ENCODE assay signal across 12 cellular contexts in genomic region chr6:7153807-7154206, GRCh38. TPM values are rescaled to one million over a fixed set of nuclear protein-coding genes. Genes with fewer than 3 reads are reported as not detected.
A peak's percentile ranks its signal among the peaks of the same experiment; 100 is the strongest.
DNase-seq lines count a peak whose midpoint lies in the region; ATAC-seq and TF ChIP-seq lines count a peak whose summit lies in the region.
"Had no signal": no experiment of that assay in that cellular context is flagged by ENCODE, and none has a peak within 500 bp of the region (broad histone marks: within the 10 kb centered on the region; RNA-seq: fewer than 3 reads in every experiment).

No MANE protein-coding gene starts in this region.

- H3K36me3 Mint-ChIP-seq in CD8-positive, alpha-beta T cell: peaks cover 13% of the 10 kb centered on the region
- H3K36me3 Mint-ChIP-seq in activated naive CD4-positive, alpha-beta T cell treated with anti-CD3 and anti-CD28 coated beads, Interleukin-2, amount 50 U/mL, for 72 hours: no peaks in the 10 kb centered on the region
- peaks cover 0 to 8% (median 2%) of the 10 kb centered on the region in 3 donors for H3K36me3 Mint-ChIP-seq in naive thymus-derived CD8-positive, alpha-beta T cell

- no peaks in the 10 kb centered on the region for H3K36me3 ChIP-seq in CD8-positive, alpha-beta T cell (ENCODE audit: insufficient read depth, low read length)
- no peaks in the 10 kb centered on the region for H3K36me3 ChIP-seq in ovary
- H3K36me3 ChIP-seq in effector memory CD4-positive, alpha-beta T cell (ENCODE audit: control insufficient read depth, insufficient read depth, low read length): no peaks in the 10 kb centered on the region

- no peak overlapping the region for H3K27ac ChIP-seq in CD8-positive, alpha-beta T cell (ENCODE audit: low read depth, low read length)
- H3K27ac ChIP-seq in ovary: no peak overlapping the region
- H3K27ac ChIP-seq in effector memory CD4-positive, alpha-beta T cell (ENCODE audit: insufficient read depth, low read length, poor library complexity, severe bottlenecking): no peak overlapping the region

- intact Hi-C loops in CD8-positive, alpha-beta T cell (cut with DNase I, micrococcal nuclease): no loop called here
- intact Hi-C loops in ovary (cut with DNase I): no loop called here

- peak overlapping the region; percentile 90 for H3K27ac Mint-ChIP-seq in CD8-positive, alpha-beta T cell
- peak overlapping the region; percentile 80 to 84 for H3K27ac Mint-ChIP-seq in activated naive CD4-positive, alpha-beta T cell treated with anti-CD3 and anti-CD28 coated beads, Interleukin-2, amount 50 U/mL, for 72 hours
- peak overlapping the region; percentile 31 to 94 (median 89) for H3K27ac Mint-ChIP-seq in naive thymus-derived CD8-positive, alpha-beta T cell
- H3K27ac Mint-ChIP-seq: nephron progenitor cell had no signal

- H3K4me1 Mint-ChIP-seq in CD8-positive, alpha-beta T cell (ENCODE audit: low read depth): peaks cover 83% of the 10 kb centered on the region
- H3K4me1 Mint-ChIP-seq in naive thymus-derived CD8-positive, alpha-beta T cell: peaks cover 48 to 88% (median 82%) of the 10 kb centered on the region in 4 donors

- H3K27me3 Mint-ChIP-seq in CD8-positive, alpha-beta T cell (ENCODE audit: low read depth): no peaks in the 10 kb centered on the region
- H3K27me3 Mint-ChIP-seq in naive thymus-derived CD8-positive, alpha-beta T cell: no peaks in the 10 kb centered on the region
- H3K27me3 Mint-ChIP-seq: central memory CD8-positive, alpha-beta T cell had no signal

- H3K9me3 ChIP-seq in CD8-positive, alpha-beta T cell (ENCODE audit: low read length): no peaks in the 10 kb centered on the region
- no peaks in the 10 kb centered on the region for H3K9me3 ChIP-seq in ovary
- H3K9me3 ChIP-seq in effector memory CD4-positive, alpha-beta T cell (ENCODE audit: control insufficient read depth, low read length): no peaks in the 10 kb centered on the region

- peaks cover 41% of the 10 kb centered on the region for H3K4me1 ChIP-seq in CD8-positive, alpha-beta T cell (ENCODE audit: insufficient read depth, low read length)
- H3K4me1 ChIP-seq in ovary (ENCODE audit: insufficient read depth): peaks cover 8% of the 10 kb centered on the region
- peaks cover 12% of the 10 kb centered on the region for H3K4me1 ChIP-seq in effector memory CD4-positive, alpha-beta T cell (ENCODE audit: control insufficient read depth, insufficient read depth, low read length, poor library complexity, severe bottlenecking)

- TF ChIP-seq CTCF in CD8-positive, alpha-beta T cell (IDR thresholded peaks at IDR 0.05): no peak
- TF ChIP-seq CTCF in omental fat pad (IDR thresholded peaks at IDR 0.05) (no peak), ovary (IDR thresholded peaks at IDR 0.05) (no peak), GM10266 (IDR thresholded peaks at IDR 0.05; ENCODE audit: control insufficient read depth, insufficient read depth, low read depth, missing control alignments) (no peak)

- no peak overlapping the region for H3K4me3 ChIP-seq in CD8-positive, alpha-beta T cell (ENCODE audit: low read depth, low read length)
- H3K4me3 ChIP-seq in ovary: no peak overlapping the region
- no peak overlapping the region for H3K4me3 ChIP-seq in effector memory CD4-positive, alpha-beta T cell (ENCODE audit: insufficient read depth, low read depth, low read length, poor library complexity, severe bottlenecking)

- H3K9me3 Mint-ChIP-seq in CD8-positive, alpha-beta T cell: no peaks in the 10 kb centered on the region
- H3K9me3 Mint-ChIP-seq in activated naive CD4-positive, alpha-beta T cell treated with anti-CD3 and anti-CD28 coated beads, Interleukin-2, amount 50 U/mL, for 72 hours: no peaks in the 10 kb centered on the region
- H3K9me3 Mint-ChIP-seq in naive thymus-derived CD8-positive, alpha-beta T cell: no peaks in the 10 kb centered on the region
- H3K9me3 Mint-ChIP-seq: central memory CD8-positive, alpha-beta T cell; nephron progenitor cell had no signal

- no peak for ATAC-seq in CD8-positive, alpha-beta T cell
- ATAC-seq in GM21515 (IDR thresholded peaks at IDR 0.05; ENCODE audit: unreplicated experiment) (peak; percentile 5), omental fat pad (ENCODE audit: low FRiP score) (no peak)
- ATAC-seq in activated naive CD4-positive, alpha-beta T cell treated with anti-CD3 and anti-CD28 coated beads, Interleukin-2, amount 50 U/mL, for 72 hours: peak; percentile 19 to 37
- peak; percentile 28 to 33 for ATAC-seq in naive thymus-derived CD8-positive, alpha-beta T cell

- CTCF ChIA-PET in CD8-positive, alpha-beta T cell (lab: Charles Lee): no interaction called here

- 70 to 81% (median 71%) methylated on average over 1 of the region's 1 CpG for WGBS in ovary, 3 donors

- no peak overlapping the region for H3K4me3 Mint-ChIP-seq in CD8-positive, alpha-beta T cell
- H3K4me3 Mint-ChIP-seq in naive thymus-derived CD8-positive, alpha-beta T cell: peak overlapping the region in 5 of 10 donors; percentile 23 to 81 (median 58)
- H3K4me3 Mint-ChIP-seq: central memory CD8-positive, alpha-beta T cell; nephron progenitor cell had no signal

- DNase-seq in CD8-positive, alpha-beta T cell: peak in 1 of 7 experiments; percentile 35
- no peak for DNase-seq in activated naive CD4-positive, alpha-beta T cell treated with anti-CD3 and anti-CD28 coated beads, Interleukin-2, amount 50 U/mL, for 72 hours (ENCODE audit: low spot score in 2 of 2)
- DNase-seq in naive thymus-derived CD8-positive, alpha-beta T cell: no peak
- DNase-seq in omental fat pad (ENCODE audit: low spot score): no peak
- DNase-seq in ovary: no peak
- DNase-seq in GM10266 (ENCODE audit: extremely low spot score): no peak
- DNase-seq in effector memory CD4-positive, alpha-beta T cell: no peak
- DNase-seq: NCI-H2107, nephron progenitor cell, OCI-M1 had no signal

- no peaks in the 10 kb centered on the region for H3K27me3 ChIP-seq in CD8-positive, alpha-beta T cell (ENCODE audit: insufficient read depth, low read length)
- H3K27me3 ChIP-seq in ovary: no peaks in the 10 kb centered on the region
- no peaks in the 10 kb centered on the region for H3K27me3 ChIP-seq in effector memory CD4-positive, alpha-beta T cell (replicated peaks; ENCODE audit: control insufficient read depth, insufficient read depth, low read length, poor library complexity, severe bottlenecking)

- POLR2A ChIA-PET in CD8-positive, alpha-beta T cell (lab: Charles Lee): interaction anchor here (0.8 to 1.2 kb wide), 2 partner anchors 44 to 45 kb away, joined by 3 to 4 read pairs; partner anchors contain the start of gene RREB1
- POLR2A ChIA-PET in naive thymus-derived CD8-positive, alpha-beta T cell (lab: Charles Lee): interaction anchor here (1.1 to 1.8 kb wide), 3 partner anchors 8 to 44 kb away, joined by 3 to 6 read pairs (median 4); no protein-coding TSS in a partner anchor

- TF ChIP-seq EP300 in ovary (IDR thresholded peaks at IDR 0.05): no peak

- no peak for TF ChIP-seq POLR2A in ovary (IDR thresholded peaks at IDR 0.05)

RNA-seq across cellular contexts. Expression of gene RREB1, which starts 46.0 kb away (rescaled TPM):
- total RNA-seq in CD8-positive, alpha-beta T cell: 10 to 100 TPM; 47.1 to 52.4 TPM
- 10 to 100 TPM; 15.0 to 22.4 TPM for total RNA-seq in activated naive CD4-positive, alpha-beta T cell treated with anti-CD3 and anti-CD28 coated beads, Interleukin-2, amount 50 U/mL, for 72 hours
- 10 to 100 TPM; 47.1 to 53.0 TPM for total RNA-seq in naive thymus-derived CD8-positive, alpha-beta T cell
- 1 to 10 TPM; 2.5 to 5.8 (median 5.0) TPM for polyA plus RNA-seq in naive thymus-derived CD8-positive, alpha-beta T cell
- total RNA-seq in omental fat pad: 10 to 100 TPM; 24.9 to 48.1 (median 40.6) TPM
- total RNA-seq in ovary: 10 to 100 TPM; 21.1 to 64.4 (median 53.3) TPM
- polyA plus RNA-seq in ovary: 10 to 100 TPM in 1 of 2 donors, 1 to 10 TPM in 1; 7.3 to 15.1 TPM

Comparison
In these comparisons a context has a peak if more than half of its experiments do, and no peak if none do; other contexts are left out.
1. ATAC-seq: peak in GM21515 (single experiment), activated naive CD4-positive, alpha-beta T cell treated with anti-CD3 and anti-CD28 coated beads, Interleukin-2, amount 50 U/mL, for 72 hours (2 of 2) and naive thymus-derived CD8-positive, alpha-beta T cell (2 of 2); none in CD8-positive, alpha-beta T cell (single experiment) and omental fat pad (single experiment).
2. Peak in every context shown above with its lines, with median percentiles within 50 percentile points of each other: H3K27ac Mint-ChIP-seq.